ENCODE assay signal across 8 cellular contexts in the genomic region with DNA sequence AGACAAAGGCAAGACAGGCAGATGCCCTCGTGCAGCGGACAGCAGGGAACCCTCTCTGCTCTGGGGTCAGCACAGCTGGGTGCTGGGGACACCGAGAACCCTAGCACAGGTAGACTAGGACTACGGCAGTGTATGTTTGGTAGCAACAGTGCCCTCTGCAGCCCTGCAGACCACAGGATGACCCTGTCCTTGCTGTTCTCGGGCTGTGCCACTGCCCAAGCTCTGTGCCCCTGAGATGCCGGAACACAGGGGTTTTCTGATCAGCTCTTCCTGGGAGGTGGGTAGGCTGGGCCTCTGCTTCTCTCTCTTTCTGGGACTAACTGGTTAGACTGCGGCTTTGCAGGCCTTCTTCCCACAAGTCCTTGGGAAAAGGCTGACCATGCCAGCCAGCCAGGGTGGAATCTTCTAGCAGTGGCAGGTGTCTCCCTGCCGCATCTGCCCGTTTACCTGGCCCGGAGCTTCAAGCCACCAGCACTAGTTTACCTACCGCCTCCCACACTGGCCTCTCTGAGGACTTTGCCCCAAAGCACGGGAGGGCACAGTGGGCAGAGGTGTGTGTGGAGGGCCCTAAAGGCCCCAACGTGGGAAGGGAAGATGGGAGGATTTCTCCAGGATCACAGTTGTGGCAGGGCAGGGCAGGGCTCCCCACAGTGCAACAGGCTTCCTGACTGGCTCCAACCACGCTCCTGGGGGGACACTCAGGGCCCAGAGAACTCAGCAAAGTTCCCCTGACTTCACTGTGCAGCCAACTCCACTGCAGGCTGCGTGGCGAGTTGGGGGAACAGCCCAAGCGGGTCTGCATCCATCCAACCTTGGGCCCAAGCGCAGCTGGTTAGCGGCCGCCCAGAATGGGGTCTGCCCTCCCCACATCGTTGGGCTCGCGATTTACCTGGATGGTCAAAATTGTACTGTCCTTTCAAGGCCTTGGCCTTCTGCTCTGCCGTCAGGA. TPM values are rescaled to one million over a fixed set of nuclear protein-coding genes. Genes with fewer than 3 reads are reported as not detected.
DNase-seq lines count a peak whose midpoint lies in the region; ATAC-seq, FAIRE-seq and TF ChIP-seq lines count a peak whose summit lies in the region.

No MANE protein-coding gene starts in this region.

- WGBS in iPS DF 6.9 (ENCODE audit: insufficient coverage, insufficient read length), result no CpG with 5 or more reads among the region's 24 CpGs
- 48 to 62% (median 55%) methylated on average over 24 of the region's 24 CpGs for WGBS in small intestine, 3 donors

- no peaks in the 10 kb centered on the region for H4K20me1 ChIP-seq in HCT116 (ENCODE audit: insufficient read depth)

- BruUV-seq in HCT116 (replicated peaks; lab: Mats Ljungman, UMichigan), result TSS peak; percentile 35

- no peak for ATAC-seq in HCT116
- ATAC-seq in WTC11, result no peak
- ATAC-seq in GM19328 (IDR thresholded peaks at IDR 0.05; ENCODE audit: unreplicated experiment), result no peak
- ATAC-seq in GM18870 (IDR thresholded peaks at IDR 0.05; ENCODE audit: unreplicated experiment), result no peak

- H3K27me3 ChIP-seq in HCT116 (ENCODE audit: insufficient read depth, low read length), result no peaks in the 10 kb centered on the region
- H3K27me3 ChIP-seq in iPS DF 6.9 (ENCODE audit: control insufficient read depth, insufficient read depth, low read length), result no peaks in the 10 kb centered on the region
- H3K27me3 ChIP-seq in small intestine (ENCODE audit: control insufficient read depth in 2 of 2, insufficient read depth in 2 of 2, low read length in 2 of 2), result no peaks in the 10 kb centered on the region

- H3K4me3 ChIP-seq in HCT116 (replicated peaks in 1 of 2; ENCODE audit: low read depth in 1 of 2, low read length in 2 of 2) (peak overlapping the region; percentile 65 to 75), iPS DF 6.9 (ENCODE audit: low read length) (peak overlapping the region; percentile 91; the same call in 1 of the 2 replicates), small intestine (ENCODE audit: low read depth in 1 of 2, low read length in 2 of 2) (peak overlapping the region; percentile 91 to 98)

- H2AFZ ChIP-seq in HCT116 (ENCODE audit: low read depth, low read length, poor library complexity, severe bottlenecking), result no peak overlapping the region

- POLR2A ChIA-PET in HCT116 (lab: Charles Lee), result no interaction called here
- POLR2A ChIA-PET in WTC11 (lab: Charles Lee), result no interaction called here

- peak overlapping the region; percentile 49 for H3K27ac ChIP-seq in HCT116 (ENCODE audit: low read depth, low read length)
- no peak overlapping the region for H3K27ac ChIP-seq in iPS DF 6.9 (ENCODE audit: low read length)
- no peak overlapping the region for H3K27ac ChIP-seq in small intestine (ENCODE audit: low read depth in 1 of 2, low read length in 1 of 2)

- no peak overlapping the region for H3K27ac Mint-ChIP-seq in WTC11

- H3K4me3 Mint-ChIP-seq in WTC11, result peak overlapping the region; percentile 80

- H3K36me3 ChIP-seq in HCT116 (ENCODE audit: control insufficient read depth in 1 of 2, insufficient read depth in 2 of 2, low read length in 2 of 2), result peaks cover 4 to 15% of the 10 kb centered on the region in 2 experiments; a peak in 3 of 4 replicates
- H3K36me3 ChIP-seq in iPS DF 6.9 (ENCODE audit: control insufficient read depth, insufficient read depth, low read length), result peaks cover 32% of the 10 kb centered on the region
- H3K36me3 ChIP-seq in small intestine (ENCODE audit: control insufficient read depth in 2 of 2, insufficient read depth in 2 of 2, low read length in 2 of 2), result peaks cover 12 to 14% of the 10 kb centered on the region in 2 donors

- peaks cover 34% of the 10 kb centered on the region for H3K36me3 Mint-ChIP-seq in WTC11

- intact Hi-C loops in HCT116 (cut with micrococcal nuclease), result no loop called here

- H3K4me1 Mint-ChIP-seq in WTC11, result peaks cover 6% of the 10 kb centered on the region; the same call in 1 of the 2 replicates

- no peaks in the 10 kb centered on the region for H3K9me3 Mint-ChIP-seq in WTC11

- no peak; the same call in 1 of the 2 replicates for TF ChIP-seq RAD21 in HCT116 (IDR thresholded peaks at IDR 0.05; ENCODE audit: low read depth)

- TF ChIP-seq CTCF in HCT116 (IDR thresholded peaks at IDR 0.05 in 2 of 3, conservative IDR thresholded peaks at IDR 0.05 in 1 of 3; ENCODE audit: borderline replicate concordance in 1 of 3, insufficient read depth in 1 of 3, low read depth in 2 of 3, low read length in 2 of 3), result no peak
- no peak for TF ChIP-seq CTCF in WTC11 (IDR thresholded peaks at IDR 0.05)

- H3K9me2 ChIP-seq in HCT116 (ENCODE audit: insufficient read depth), result no peaks in the 10 kb centered on the region

- H3K4me2 ChIP-seq in HCT116 (ENCODE audit: low read length), result peak overlapping the region; percentile 90

- H3K9me3 ChIP-seq in HCT116 (ENCODE audit: control insufficient read depth in 1 of 2, insufficient read depth in 1 of 2, low read depth in 1 of 2, low read length in 2 of 2) (no peaks in the 10 kb centered on the region), iPS DF 6.9 (ENCODE audit: control insufficient read depth, insufficient read depth, low read length) (no peaks in the 10 kb centered on the region), small intestine (ENCODE audit: control insufficient read depth, low read depth) (no peaks in the 10 kb centered on the region)

- CTCF ChIA-PET in HCT116 (lab: Charles Lee) (no interaction called here), WTC11 (lab: Charles Lee) (interaction anchor here (0.6 to 0.9 kb wide), 2 partner anchors 26 to 180 kb away, joined by 3 read pairs; no protein-coding TSS in a partner anchor)

- peak overlapping the region; percentile 68 for H3K9ac ChIP-seq in HCT116 (ENCODE audit: low read length)

- H3K4me1 ChIP-seq in HCT116 (ENCODE audit: control insufficient read depth in 1 of 2, insufficient read depth in 2 of 2, low read length in 2 of 2) (peaks cover 0 to 13% of the 10 kb centered on the region in 2 experiments; a peak in 1 of 4 replicates), iPS DF 6.9 (ENCODE audit: control insufficient read depth, insufficient read depth, low read length) (peaks cover 3% of the 10 kb centered on the region; the same call in 1 of the 2 replicates), small intestine (ENCODE audit: control insufficient read depth in 2 of 2, insufficient read depth in 1 of 2, low read depth in 1 of 2, low read length in 1 of 2) (no peaks in the 10 kb centered on the region)

- no peak for TF ChIP-seq POLR2A in HCT116 (IDR thresholded peaks at IDR 0.05; ENCODE audit: borderline replicate concordance, extremely low read depth, insufficient read depth, insufficient read length)

- no peak for DNase-seq in HCT116 (ENCODE audit: low read depth, low spot score)
- no peak for DNase-seq in WTC11 (ENCODE audit: low spot score)
- no peak for DNase-seq in iPS DF 6.9 (ENCODE audit: low read depth, low spot score)
- peak; percentile 35 for DNase-seq in small intestine
- DNase-seq in DMS79 treated with DMSO at 0.1 percent for 48 hours (lab: John Stamatoyannopoulos, UW), result no peak
- no peak for DNase-seq in NCI-H1930 (lab: John Stamatoyannopoulos, UW)

- peaks cover 11% of the 10 kb centered on the region; the same call in 1 of the 2 replicates for H3K79me2 ChIP-seq in HCT116 (ENCODE audit: insufficient read depth, low read length)

- RAD21 ChIA-PET in HCT116 (lab: Charles Lee; ENCODE audit: low non-redundant PET in 1 of 2, low total read pairs in 2 of 2, uncharacterized antibody in 2 of 2, unreplicated experiment in 2 of 2), result no interaction called here

- H3K27me3 Mint-ChIP-seq in WTC11 (ENCODE audit: low read depth), result peaks cover 3% of the 10 kb centered on the region

- FAIRE-seq in small intestine (lab: Jason Lieb, UNC), result no peak

TF ChIP-seq in HCT116, 20 proteins besides CTCF, POLR2A, EP300 and RAD21 (continues in another document):
- no peak for TF ChIP-seq SP1 (IDR thresholded peaks at IDR 0.05; ENCODE audit: low read depth)

TF ChIP-seq in WTC11, 78 proteins besides CTCF, POLR2A, EP300 and RAD21:
- no peak for TF ChIP-seq ZBTB21 (CRISPR knock-in tag; IDR thresholded peaks at IDR 0.05; ENCODE audit: borderline replicate concordance)
- no peak for TF ChIP-seq ZNF232 (CRISPR knock-in tag; IDR thresholded peaks at IDR 0.05)
- TF ChIP-seq JAZF1 (CRISPR knock-in tag; IDR thresholded peaks at IDR 0.05), result no peak
- TF ChIP-seq, protein P1, sequence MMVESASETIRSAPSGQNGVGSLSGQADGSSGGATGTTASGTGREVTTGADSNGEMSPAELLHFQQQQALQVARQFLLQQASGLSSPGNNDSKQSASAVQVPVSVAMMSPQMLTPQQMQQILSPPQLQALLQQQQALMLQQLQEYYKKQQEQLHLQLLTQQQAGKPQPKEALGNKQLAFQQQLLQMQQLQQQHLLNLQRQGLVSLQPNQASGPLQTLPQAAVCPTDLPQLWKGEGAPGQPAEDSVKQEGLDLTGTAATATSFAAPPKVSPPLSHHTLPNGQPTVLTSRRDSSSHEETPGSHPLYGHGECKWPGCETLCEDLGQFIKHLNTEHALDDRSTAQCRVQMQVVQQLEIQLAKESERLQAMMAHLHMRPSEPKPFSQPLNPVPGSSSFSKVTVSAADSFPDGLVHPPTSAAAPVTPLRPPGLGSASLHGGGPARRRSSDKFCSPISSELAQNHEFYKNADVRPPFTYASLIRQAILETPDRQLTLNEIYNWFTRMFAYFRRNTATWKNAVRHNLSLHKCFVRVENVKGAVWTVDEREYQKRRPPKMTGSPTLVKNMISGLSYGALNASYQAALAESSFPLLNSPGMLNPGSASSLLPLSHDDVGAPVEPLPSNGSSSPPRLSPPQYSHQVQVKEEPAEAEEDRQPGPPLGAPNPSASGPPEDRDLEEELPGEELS (CRISPR knock-in tag; IDR thresholded peaks at IDR 0.05), result no peak
- TF ChIP-seq, protein P2, sequence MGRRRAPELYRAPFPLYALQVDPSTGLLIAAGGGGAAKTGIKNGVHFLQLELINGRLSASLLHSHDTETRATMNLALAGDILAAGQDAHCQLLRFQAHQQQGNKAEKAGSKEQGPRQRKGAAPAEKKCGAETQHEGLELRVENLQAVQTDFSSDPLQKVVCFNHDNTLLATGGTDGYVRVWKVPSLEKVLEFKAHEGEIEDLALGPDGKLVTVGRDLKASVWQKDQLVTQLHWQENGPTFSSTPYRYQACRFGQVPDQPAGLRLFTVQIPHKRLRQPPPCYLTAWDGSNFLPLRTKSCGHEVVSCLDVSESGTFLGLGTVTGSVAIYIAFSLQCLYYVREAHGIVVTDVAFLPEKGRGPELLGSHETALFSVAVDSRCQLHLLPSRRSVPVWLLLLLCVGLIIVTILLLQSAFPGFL (CRISPR knock-in tag; IDR thresholded peaks at IDR 0.05; ENCODE audit: borderline replicate concordance), result no peak

RNA-seq across cellular contexts. Expression of a gene that starts 1.2 kb away (rescaled TPM):
- 17.5 TPM for total RNA-seq in HCT116 (2021; ENCODE audit: unreplicated experiment)
- 15.9 and 16.1 TPM in 2 replicates for polyA plus RNA-seq in HCT116 (2012)
- 28.0 to 30.6 TPM (median 29.6 TPM) in 3 replicates for total RNA-seq in WTC11 (2021)
- 10 to 100 TPM; 18.1 to 34.7 (median 20.8) TPM for polyA plus RNA-seq in small intestine

RNA-seq across cellular contexts. Expression of a gene that starts 15.5 kb away (rescaled TPM):
- total RNA-seq in HCT116 (2021; ENCODE audit: unreplicated experiment), result not detected
- 0.10 TPM in 1 of 2 replicates, not detected in the other for polyA plus RNA-seq in HCT116 (2012)
- total RNA-seq in WTC11 (2021), result 0.48 to 1.2 TPM (median 0.78 TPM) in 3 replicates
- polyA plus RNA-seq in small intestine, result under 1 TPM in 2 of 3 donors, not detected in 1; 0.12 to 0.89 TPM

RNA-seq across cellular contexts. Expression of a gene that starts 27.2 kb away (rescaled TPM):
- total RNA-seq in HCT116 (2021; ENCODE audit: unreplicated experiment) (21.4 TPM), WTC11 (2021) (35.2 to 36.4 TPM (median 36.2 TPM) in 3 replicates)
- polyA plus RNA-seq in HCT116 (2012), result 17.6 and 20.1 TPM in 2 replicates
- polyA plus RNA-seq in small intestine, result 10 to 100 TPM; 15.0 to 53.2 (median 40.5) TPM
